In genomic region chr4:155822572-155822971, GRCh38 we compare ENCODE assay signal across 32 cellular contexts. TPM values are rescaled to one million over a fixed set of nuclear protein-coding genes. Genes with fewer than 3 reads are reported as not detected.
DNase-seq lines count a peak whose midpoint lies in the region; ATAC-seq and TF ChIP-seq lines count a peak whose summit lies in the region.
"Had no signal": no experiment of that assay in that cellular context is flagged by ENCODE, and none has a peak within 500 bp of the region (broad histone marks: within the 10 kb centered on the region; RNA-seq: fewer than 3 reads in every experiment).

No MANE protein-coding gene starts in this region.

- DNase-seq in A172 (ENCODE audit: low spot score) (peak; percentile 30), IMR-90 (peak; percentile 48), epithelial cell of esophagus (ENCODE audit: low read depth) (peak; percentile 61), AG20443 (ENCODE audit: low spot score) (no peak), tibial artery (no peak)
- DNase-seq in activated CD8-positive, alpha-beta T cell treated with anti-CD3 and anti-CD28 coated beads, Interleukin-2, amount 10 ng/mL, durations not matched to agents 7 days and 5 days = no peak
- DNase-seq in activated CD4-positive, alpha-beta T cell treated with anti-CD3 and anti-CD28 coated beads, Interleukin-2, amount 50 U/mL, for 48 hours = no peak
- DNase-seq: activated CD4-positive, alpha-beta T cell treated with anti-CD3 and anti-CD28 coated beads, Interleukin-2, amount 50 U/mL, for 1 hour; activated effector memory CD4-positive, alpha-beta T cell treated with anti-CD3 and anti-CD28 coated beads, Interleukin-2, amount 50 U/mL, for 16 hours; activated naive CD8-positive, alpha-beta T cell treated with anti-CD3 and anti-CD28 coated beads, Interleukin-2, amount 50 U/mL, for 24 hours; brain microvascular endothelial cell; DND-41; endodermal cell; left colon; midbrain; NCI-H1417 treated with DMSO at 0.1 percent for 48 hours; NCI-H2107; NK-92 treated with Interleukin-12 subunit alpha and Interleukin-12 subunit beta, amount 100 ng/mL, for 24 hours; ovary; Peyer's patch; right cardiac atrium; upper lobe of left lung had no signal

- H3K4me2 ChIP-seq in IMR-90 (ENCODE audit: low read depth, low read length) = no peak overlapping the region

- H3K4ac ChIP-seq in IMR-90 (ENCODE audit: low read depth, low read length) = no peak overlapping the region

- TF ChIP-seq CTCF in IMR-90 (conservative IDR thresholded peaks at IDR 0.05; ENCODE audit: low read depth, low read length) = no peak
- TF ChIP-seq CTCF in epithelial cell of esophagus (IDR thresholded peaks at IDR 0.05; ENCODE audit: insufficient read depth, low read depth, low read length, missing control alignments) = no peak
- TF ChIP-seq CTCF in tibial artery (IDR thresholded peaks at IDR 0.05) = no peak

- H2BK120ac ChIP-seq in IMR-90 (ENCODE audit: low read depth, low read length) = no peak overlapping the region

- no peak overlapping the region for H4K8ac ChIP-seq in IMR-90 (ENCODE audit: low read depth in 2 of 2, low read length in 2 of 2)

- H3K9me3 ChIP-seq in IMR-90 (ENCODE audit: control insufficient read depth, insufficient read depth, low read length) (no peaks in the 10 kb centered on the region), tibial artery (no peaks in the 10 kb centered on the region)
- H3K9me3 ChIP-seq: ovary, Peyer's patch, upper lobe of left lung had no signal

- CTCF ChIA-PET in IMR-90 (lab: Yijun Ruan, JAX) = no interaction called here
- CTCF ChIA-PET in activated CD8-positive, alpha-beta T cell treated with anti-CD3 and anti-CD28 coated beads, Interleukin-2, amount 10 ng/mL, durations not matched to agents 7 days and 5 days (lab: Charles Lee) = no interaction called here

- TF ChIP-seq POLR2A in IMR-90 (IDR thresholded peaks at IDR 0.05; ENCODE audit: low read depth, low read length) = no peak

- H3K4me3 ChIP-seq in IMR-90 (ENCODE audit: insufficient read depth, low read depth, low read length) = no peak overlapping the region
- no peak overlapping the region for H3K4me3 ChIP-seq in epithelial cell of esophagus (ENCODE audit: low read length)
- H3K4me3 ChIP-seq in tibial artery = no peak overlapping the region
- H3K4me3 ChIP-seq: coronary artery, ovary, Peyer's patch, upper lobe of left lung had no signal

- H4K91ac ChIP-seq in IMR-90 (ENCODE audit: insufficient read depth, low read depth, low read length) = no peak overlapping the region

- H4K20me1 ChIP-seq in IMR-90 (ENCODE audit: insufficient read depth, low read length) = no peaks in the 10 kb centered on the region

- H3K27me3 Mint-ChIP-seq in activated CD8-positive, alpha-beta T cell treated with anti-CD3 and anti-CD28 coated beads, Interleukin-2, amount 10 ng/mL, durations not matched to agents 7 days and 5 days (ENCODE audit: low read depth) = peaks cover 3% of the 10 kb centered on the region
- H3K27me3 Mint-ChIP-seq: IgD-negative memory B cell had no signal

- no peak overlapping the region for H2AK9ac ChIP-seq in IMR-90 (replicated peaks; ENCODE audit: low read depth, low read length, poor library complexity)

- H3K27ac ChIP-seq in IMR-90 (ENCODE audit: insufficient read depth, low read length) (no peak overlapping the region), tibial artery (no peak overlapping the region)
- H3K27ac ChIP-seq: 22Rv1, brain microvascular endothelial cell, coronary artery, ovary, Peyer's patch, upper lobe of left lung, VCaP had no signal

- no peak overlapping the region for H2BK15ac ChIP-seq in IMR-90 (ENCODE audit: low read depth, low read length)

- WGBS in IMR-90 (ENCODE audit: extremely low coverage in 2 of 2, insufficient read length in 1 of 2), 2 experiments = no CpG with 5 or more reads among the region's 3 CpGs

- H3K36me3 Mint-ChIP-seq in activated CD8-positive, alpha-beta T cell treated with anti-CD3 and anti-CD28 coated beads, Interleukin-2, amount 10 ng/mL, durations not matched to agents 7 days and 5 days (ENCODE audit: low read depth) = no peaks in the 10 kb centered on the region
- H3K36me3 Mint-ChIP-seq: IgD-negative memory B cell; natural killer cell treated with Interleukin-12 subunit alpha and Interleukin-12 subunit beta and Interleukin-15 and Interleukin-18, amount 100 ng/mL, for 72 hours had no signal

- dilution Hi-C loops in IMR-90 (cut with HindIII; ENCODE audit: low sequenced_read_pairs, unreplicated experiment) = no loop called here

- POLR2A ChIA-PET in IMR-90 (lab: Charles Lee; ENCODE audit: unreplicated experiment) = no interaction called here
- POLR2A ChIA-PET in activated CD8-positive, alpha-beta T cell treated with anti-CD3 and anti-CD28 coated beads, Interleukin-2, amount 10 ng/mL, durations not matched to agents 7 days and 5 days (lab: Charles Lee) = no interaction called here

- TF ChIP-seq RAD21 in IMR-90 (IDR thresholded peaks at IDR 0.05; ENCODE audit: low read length) = no peak

- no peak overlapping the region for H3K27ac Mint-ChIP-seq in activated CD8-positive, alpha-beta T cell treated with anti-CD3 and anti-CD28 coated beads, Interleukin-2, amount 10 ng/mL, durations not matched to agents 7 days and 5 days
- H3K27ac Mint-ChIP-seq: activated naive CD8-positive, alpha-beta T cell treated with anti-CD3 and anti-CD28 coated beads, Interleukin-2, amount 50 U/mL, for 24 hours; endodermal cell; IgD-negative memory B cell; natural killer cell treated with Interleukin-12 subunit alpha and Interleukin-12 subunit beta and Interleukin-15 and Interleukin-18, amount 100 ng/mL, for 72 hours had no signal

- no TSS peak for BruUV-seq in IMR-90 (replicated peaks; lab: Mats Ljungman, UMichigan)

- no peak overlapping the region for H2AK5ac ChIP-seq in IMR-90 (ENCODE audit: low read depth, low read length)

- no peaks in the 10 kb centered on the region for H3K9me3 Mint-ChIP-seq in activated CD8-positive, alpha-beta T cell treated with anti-CD3 and anti-CD28 coated beads, Interleukin-2, amount 10 ng/mL, durations not matched to agents 7 days and 5 days (ENCODE audit: insufficient read depth)
- H3K9me3 Mint-ChIP-seq: activated naive CD8-positive, alpha-beta T cell treated with anti-CD3 and anti-CD28 coated beads, Interleukin-2, amount 50 U/mL, for 24 hours; endodermal cell; natural killer cell treated with Interleukin-12 subunit alpha and Interleukin-12 subunit beta and Interleukin-15 and Interleukin-18, amount 100 ng/mL, for 72 hours had no signal

- H3K79me1 ChIP-seq in IMR-90 (ENCODE audit: low read depth in 1 of 2, low read length in 2 of 2) = no peaks in the 10 kb centered on the region

- H3K14ac ChIP-seq in IMR-90 (replicated peaks; ENCODE audit: low read depth, low read length) = no peak overlapping the region

- no peaks in the 10 kb centered on the region for H3K4me1 ChIP-seq in IMR-90 (ENCODE audit: control insufficient read depth, insufficient read depth, low read length)
- H3K4me1 ChIP-seq in tibial artery = peaks cover 0 to 9% (median 4%) of the 10 kb centered on the region in 4 donors
- H3K4me1 ChIP-seq: Peyer's patch, upper lobe of left lung had no signal

- H2BK20ac ChIP-seq in IMR-90 (ENCODE audit: low read depth, low read length) = no peak overlapping the region

- no peak overlapping the region for H3K4me3 Mint-ChIP-seq in activated CD8-positive, alpha-beta T cell treated with anti-CD3 and anti-CD28 coated beads, Interleukin-2, amount 10 ng/mL, durations not matched to agents 7 days and 5 days
- H3K4me3 Mint-ChIP-seq: activated naive CD8-positive, alpha-beta T cell treated with anti-CD3 and anti-CD28 coated beads, Interleukin-2, amount 50 U/mL, for 24 hours; endodermal cell; IgD-negative memory B cell; natural killer cell treated with Interleukin-12 subunit alpha and Interleukin-12 subunit beta and Interleukin-15 and Interleukin-18, amount 100 ng/mL, for 72 hours had no signal

- intact Hi-C loops in IMR-90 (cut with micrococcal nuclease) = no loop called here
- intact Hi-C loops in tibial artery (cut with DNase I; ENCODE audit: low total_unique reads) = no loop called here

- no peak overlapping the region for H3K18ac ChIP-seq in IMR-90 (ENCODE audit: low read depth, low read length)

- no peaks in the 10 kb centered on the region for H3K36me3 ChIP-seq in IMR-90 (ENCODE audit: control insufficient read depth, insufficient read depth, low read length)
- H3K36me3 ChIP-seq in tibial artery = no peaks in the 10 kb centered on the region
- H3K36me3 ChIP-seq: brain microvascular endothelial cell, ovary, Peyer's patch, upper lobe of left lung had no signal

- no peaks in the 10 kb centered on the region for H3K27me3 ChIP-seq in IMR-90 (ENCODE audit: control insufficient read depth, insufficient read depth, low read length)
- no peaks in the 10 kb centered on the region for H3K27me3 ChIP-seq in tibial artery
- H3K27me3 ChIP-seq: brain microvascular endothelial cell, ovary, Peyer's patch, upper lobe of left lung had no signal

- H2BK5ac ChIP-seq in IMR-90 (ENCODE audit: low read depth, low read length, poor library complexity, severe bottlenecking) = no peak overlapping the region

- H3K4me1 Mint-ChIP-seq in activated CD8-positive, alpha-beta T cell treated with anti-CD3 and anti-CD28 coated beads, Interleukin-2, amount 10 ng/mL, durations not matched to agents 7 days and 5 days (ENCODE audit: low read depth) = no peaks in the 10 kb centered on the region
- H3K4me1 Mint-ChIP-seq: activated naive CD8-positive, alpha-beta T cell treated with anti-CD3 and anti-CD28 coated beads, Interleukin-2, amount 50 U/mL, for 24 hours; IgD-negative memory B cell had no signal

- ATAC-seq in GM19351 (IDR thresholded peaks at IDR 0.05; ENCODE audit: unreplicated experiment) (peak; percentile 58), IMR-90 (ENCODE audit: low read depth) (peak; percentile 87)
- ATAC-seq in activated CD8-positive, alpha-beta T cell treated with anti-CD3 and anti-CD28 coated beads, Interleukin-2, amount 10 ng/mL, durations not matched to agents 7 days and 5 days = no peak
- ATAC-seq: activated naive CD8-positive, alpha-beta T cell treated with anti-CD3 and anti-CD28 coated beads, Interleukin-2, amount 50 U/mL, for 24 hours; left colon; natural killer cell treated with Interleukin-12 subunit alpha and Interleukin-12 subunit beta and Interleukin-15 and Interleukin-18, amount 100 ng/mL, for 72 hours; right cardiac atrium had no signal

- no peak overlapping the region for H3K9ac ChIP-seq in IMR-90 (ENCODE audit: low read depth, low read length)

- no peak overlapping the region for H2AFZ ChIP-seq in IMR-90 (replicated peaks; ENCODE audit: low read length, poor library complexity)

- H3K23ac ChIP-seq in IMR-90 (ENCODE audit: low read depth, low read length) = no peak overlapping the region

- no peak overlapping the region for H4K5ac ChIP-seq in IMR-90 (ENCODE audit: low read depth, low read length)

- in situ Hi-C loops in IMR-90 (cut with MboI; ENCODE audit: low sequenced_read_pairs) = no loop called here

- H3K9me1 ChIP-seq in IMR-90 (ENCODE audit: insufficient read depth, low read length) = peaks cover 2% of the 10 kb centered on the region; the same call in 1 of the 2 replicates

- H3K56ac ChIP-seq in IMR-90 (ENCODE audit: extremely low read depth, insufficient read depth, low read length) = no peak overlapping the region

RNA-seq across cellular contexts. Expression of gene ASIC5, which starts 43.5 kb away (rescaled TPM):
- not detected in 2 replicates for total RNA-seq in A172 (2014; rRNA removed; shearing (Covaris generic))
- not detected in 2 replicates for total RNA-seq in IMR-90 (2012; rRNA removed)
- polyA plus RNA-seq in IMR-90 (2012; rRNA removed) = not detected in 2 replicates
- not detected in 2 replicates for polyA plus RNA-seq in IMR-90 (2012; cell fraction: cytosol; rRNA removed)
- not detected in 2 replicates for polyA plus RNA-seq in IMR-90 (2012; cell fraction: nucleus; rRNA removed; ENCODE audit: low replicate concordance)
- total RNA-seq in activated CD8-positive, alpha-beta T cell treated with anti-CD3 and anti-CD28 coated beads, Interleukin-2, amount 10 ng/mL, durations not matched to agents 7 days and 5 days = not detected
- total RNA-seq: endodermal cell; glomerular endothelial cell; left colon; M059J; natural killer cell treated with Interleukin-12 subunit alpha and Interleukin-12 subunit beta and Interleukin-15 and Interleukin-18, amount 100 ng/mL, for 72 hours; NCI-H460; ovary; Peyer's patch; right cardiac atrium; T-helper 2 cell treated with Interferon-gamma antibody and Interleukin-4, amounts not matched to agents 100 ng/mL and 5 ng/mL, for 36 hours; upper lobe of left lung had no signal
- polyA plus RNA-seq: IgD-negative memory B cell, ovary, right cardiac atrium had no signal

Comparison
In these comparisons a context has a peak if more than half of its experiments do, and no peak if none do; other contexts are left out.
1. DNase-seq: peak in A172 (single experiment), IMR-90 (single experiment) and epithelial cell of esophagus (single experiment); none in activated CD8-positive, alpha-beta T cell treated with anti-CD3 and anti-CD28 coated beads, Interleukin-2, amount 10 ng/mL, durations not matched to agents 7 days and 5 days (single experiment), AG20443 (single experiment), tibial artery (0 of 2) and activated CD4-positive, alpha-beta T cell treated with anti-CD3 and anti-CD28 coated beads, Interleukin-2, amount 50 U/mL, for 48 hours (0 of 2).